13 cellular contexts compared by ENCODE assay signal in genomic region chr2:23092831-23093230, GRCh38.
DNase-seq lines count a peak whose midpoint lies in the region; ATAC-seq and TF ChIP-seq lines count a peak whose summit lies in the region.
"Had no signal": no experiment of that assay in that cellular context is flagged by ENCODE, and none has a peak within 500 bp of the region (broad histone marks: within the 10 kb centered on the region; RNA-seq: fewer than 3 reads in every experiment).

No MANE protein-coding gene starts in this region.

- DNase-seq in DMS53 (lab: John Stamatoyannopoulos, UW): peak; percentile 5
- no peak for DNase-seq in DMS53 treated with DMSO at 0.1 percent for 48 hours (lab: John Stamatoyannopoulos, UW; ENCODE audit: unreplicated experiment)
- DNase-seq in NCI-H69 (lab: John Stamatoyannopoulos, UW): peak; percentile 31
- DNase-seq in epithelial cell of esophagus (ENCODE audit: low read depth): peak; percentile 16
- peak; percentile 48 for DNase-seq in renal cortical epithelial cell (ENCODE audit: low read depth)
- DNase-seq in COR-L47 (lab: John Stamatoyannopoulos, UW): no peak
- no peak for DNase-seq in NCI-H1930 (lab: John Stamatoyannopoulos, UW)
- DNase-seq: 8988T; activated CD4-positive, CD25-positive, alpha-beta regulatory T cell treated with anti-CD3 and anti-CD28 coated beads, Interleukin-2, amount 50 U/mL, for 72 hours; left ventricle myocardium superior; NCI-H2171; stimulated activated naive CD8-positive, alpha-beta T cell treated with anti-CD3 and anti-CD28 coated beads, Interleukin-15, amount 100 ng/mL, for 72 hours had no signal

- no peak for ATAC-seq in HG03095 (IDR thresholded peaks at IDR 0.05; ENCODE audit: unreplicated experiment)
- ATAC-seq: left ventricle myocardium superior; stimulated activated naive CD8-positive, alpha-beta T cell treated with anti-CD3 and anti-CD28 coated beads, Interleukin-15, amount 100 ng/mL, for 72 hours had no signal

- H3K4me3 ChIP-seq in epithelial cell of esophagus (ENCODE audit: low read length): no peak overlapping the region

- TF ChIP-seq CTCF in epithelial cell of esophagus (IDR thresholded peaks at IDR 0.05; ENCODE audit: insufficient read depth, low read depth, low read length, missing control alignments): no peak

Comparison
In these comparisons a context has a peak if more than half of its experiments do, and no peak if none do; other contexts are left out.
1. DNase-seq: peak in DMS53 (single experiment), NCI-H69 (single experiment), epithelial cell of esophagus (single experiment) and renal cortical epithelial cell (single experiment); none in DMS53 treated with DMSO at 0.1 percent for 48 hours (single experiment), COR-L47 (single experiment) and NCI-H1930 (0 of 2).